In genomic region chr6:82989891-82990290, GRCh38 we compare ENCODE assay signal across 28 cellular contexts.
DNase-seq lines count a peak whose midpoint lies in the region; ATAC-seq and TF ChIP-seq lines count a peak whose summit lies in the region.
"Had no signal": no experiment of that assay in that cellular context is flagged by ENCODE, and none has a peak within 500 bp of the region (broad histone marks: within the 10 kb centered on the region; RNA-seq: fewer than 3 reads in every experiment).

No MANE protein-coding gene starts in this region.

- H3K36me3 ChIP-seq in mesenchymal stem cell (ENCODE audit: control insufficient read depth in 1 of 2, insufficient read depth in 2 of 2, low read depth in 1 of 2, low read length in 2 of 2) = no peaks in the 10 kb centered on the region
- H3K36me3 ChIP-seq: lower lobe of right lung, right lobe of liver, SJCRH30, upper lobe of left lung had no signal

- H2BK5ac ChIP-seq in mesenchymal stem cell (ENCODE audit: low read depth, low read length, poor library complexity, severe bottlenecking) = no peak overlapping the region

- TF ChIP-seq CTCF in GM13977 (IDR thresholded peaks at IDR 0.05; ENCODE audit: extremely low read depth, insufficient read depth, missing control alignments) = no peak

- H3K27ac ChIP-seq in mesenchymal stem cell (ENCODE audit: low read length, poor library complexity, severe bottlenecking) = peak overlapping the region; percentile 19
- H3K27ac ChIP-seq: lower lobe of right lung, right lobe of liver, SJCRH30, upper lobe of left lung had no signal

- H3K9ac ChIP-seq in mesenchymal stem cell (ENCODE audit: low read length) = no peak overlapping the region

- no peak overlapping the region for H3K14ac ChIP-seq in mesenchymal stem cell (ENCODE audit: low read length in 2 of 2)

- no peak overlapping the region for H3K4me3 Mint-ChIP-seq in activated T-cell treated with anti-CD3 and anti-CD28 coated beads, Interleukin-2, amount 50 U/mL, for 72 hours
- H3K4me3 Mint-ChIP-seq: activated CD4-positive, alpha-beta memory T cell treated with anti-CD3 and anti-CD28 coated beads, Interleukin-2, amount 10 ng/mL, durations not matched to agents 7 days and 5 days; activated naive CD8-positive, alpha-beta T cell treated with anti-CD3 and anti-CD28 coated beads for 36 hours; CD4-positive, CD25-positive, alpha-beta regulatory T cell; natural killer cell treated with Interleukin-12 subunit alpha and Interleukin-12 subunit beta and Interleukin-15 and Interleukin-18, amount 100 ng/mL, for 72 hours; stimulated activated effector memory CD8-positive, alpha-beta T cell treated with anti-CD3 and anti-CD28 coated beads, Interleukin-12 subunit alpha, Interleukin-12 subunit beta, amount 100 ng/mL, for 72 hours had no signal

- no peak overlapping the region for H3K4me3 ChIP-seq in mesenchymal stem cell (ENCODE audit: insufficient read depth in 1 of 2, low read depth in 1 of 2, low read length in 2 of 2)
- H3K4me3 ChIP-seq: lower lobe of right lung, mucosa of descending colon, right lobe of liver, SJCRH30, upper lobe of left lung had no signal

- peaks cover 3% of the 10 kb centered on the region for H3K4me1 ChIP-seq in mesenchymal stem cell (ENCODE audit: control insufficient read depth, insufficient read depth, low read depth, low read length)
- H3K4me1 ChIP-seq: lower lobe of right lung, right lobe of liver had no signal

- no peak overlapping the region for H2AFZ ChIP-seq in mesenchymal stem cell (ENCODE audit: low read depth, low read length)

- H3K79me1 ChIP-seq in mesenchymal stem cell (replicated peaks; ENCODE audit: low read length, poor library complexity, severe bottlenecking) = no peaks in the 10 kb centered on the region

- no peaks in the 10 kb centered on the region for H3K9me3 ChIP-seq in mesenchymal stem cell (ENCODE audit: control insufficient read depth, low read length)
- H3K9me3 ChIP-seq: lower lobe of right lung, mucosa of descending colon, right lobe of liver, upper lobe of left lung had no signal

- H3K4me2 ChIP-seq in mesenchymal stem cell (ENCODE audit: low read length, poor library complexity, severe bottlenecking) = no peak overlapping the region

- no peaks in the 10 kb centered on the region for H3K4me1 Mint-ChIP-seq in activated T-cell treated with anti-CD3 and anti-CD28 coated beads, Interleukin-2, amount 50 U/mL, for 72 hours (ENCODE audit: low read depth)
- H3K4me1 Mint-ChIP-seq: activated CD4-positive, alpha-beta memory T cell treated with anti-CD3 and anti-CD28 coated beads, Interleukin-2, amount 10 ng/mL, durations not matched to agents 7 days and 5 days; activated naive CD8-positive, alpha-beta T cell treated with anti-CD3 and anti-CD28 coated beads for 36 hours; stimulated activated effector memory CD8-positive, alpha-beta T cell treated with anti-CD3 and anti-CD28 coated beads, Interleukin-12 subunit alpha, Interleukin-12 subunit beta, amount 100 ng/mL, for 72 hours had no signal

- in situ Hi-C loops in GM13977 (cut with MboI; ENCODE audit: low pct_unique_long_range_greater_than_20kb, low sequenced_read_pairs, unreplicated experiment) (no loop called here), ACHN (cut with HindIII; ENCODE audit: low pct_ligation_motif_present, low pct_unique_long_range_greater_than_20kb, low sequenced_read_pairs) (no loop called here)

- DNase-seq in M059J (ENCODE audit: low read depth) (peak; percentile 31), dedifferentiated amniotic fluid mesenchymal stem cell (ENCODE audit: extremely low spot score) (peak; percentile 19), mesenchymal stem cell (no peak), GM13977 (ENCODE audit: low spot score) (no peak), ACHN (no peak)
- no peak for DNase-seq in activated T-cell treated with anti-CD3 and anti-CD28 coated beads, Interleukin-2, amount 50 U/mL, for 72 hours
- DNase-seq: activated CD4-positive, alpha-beta memory T cell treated with anti-CD3 and anti-CD28 coated beads, Interleukin-2, amount 10 ng/mL, durations not matched to agents 7 days and 5 days; activated CD8-positive, alpha-beta memory T cell treated with anti-CD3 and anti-CD28 coated beads, Interleukin-2, amount 50 U/mL, for 48 hours; activated naive CD8-positive, alpha-beta T cell treated with anti-CD3 and anti-CD28 coated beads for 36 hours; CD4-positive, CD25-positive, alpha-beta regulatory T cell; foreskin fibroblast; head of caudate nucleus; IMR-90; lower lobe of right lung; mucosa of descending colon; NCI-H1105; NCI-H2029 treated with DMSO at 0.1 percent for 48 hours; NCI-H2227 treated with DMSO at 0.1 percent for 48 hours; NCI-H526 treated with DMSO at 0.1 percent for 48 hours; right lobe of liver; SJCRH30; stimulated activated CD4-positive, alpha-beta T cell treated with anti-CD3 and anti-CD28 coated beads, Interleukin-4, amount 100 ng/mL, for 24 hours; upper lobe of left lung had no signal

- H3K27me3 ChIP-seq in mesenchymal stem cell (ENCODE audit: control insufficient read depth in 1 of 2, insufficient read depth in 1 of 2, low read length in 2 of 2) = no peaks in the 10 kb centered on the region
- H3K27me3 ChIP-seq: right lobe of liver, SJCRH30, upper lobe of left lung had no signal

- no peak overlapping the region for H2BK15ac ChIP-seq in mesenchymal stem cell (ENCODE audit: low read depth, poor library complexity, severe bottlenecking)

- H3K9me3 Mint-ChIP-seq in activated T-cell treated with anti-CD3 and anti-CD28 coated beads, Interleukin-2, amount 50 U/mL, for 72 hours = no peaks in the 10 kb centered on the region
- H3K9me3 Mint-ChIP-seq: activated CD4-positive, alpha-beta memory T cell treated with anti-CD3 and anti-CD28 coated beads, Interleukin-2, amount 10 ng/mL, durations not matched to agents 7 days and 5 days; activated naive CD8-positive, alpha-beta T cell treated with anti-CD3 and anti-CD28 coated beads for 36 hours; activated T-helper 2 cell treated with anti-CD3 and anti-CD28 coated beads, Interferon-gamma antibody, Interleukin-2, Interleukin-4, amounts not matched to agents 10 μg/mL and 5 μg/mL and 100 μg/mL, durations not matched to agents 14 hours and 24 hours and 36 hours; natural killer cell treated with Interleukin-12 subunit alpha and Interleukin-12 subunit beta and Interleukin-15 and Interleukin-18, amount 100 ng/mL, for 72 hours; stimulated activated effector memory CD8-positive, alpha-beta T cell treated with anti-CD3 and anti-CD28 coated beads, Interleukin-12 subunit alpha, Interleukin-12 subunit beta, amount 100 ng/mL, for 72 hours had no signal

- H3K18ac ChIP-seq in mesenchymal stem cell (ENCODE audit: low read depth in 1 of 2, low read length in 2 of 2) = no peak overlapping the region

- ATAC-seq in GM21529 (IDR thresholded peaks at IDR 0.05; ENCODE audit: unreplicated experiment) = no peak
- no peak for ATAC-seq in activated T-cell treated with anti-CD3 and anti-CD28 coated beads, Interleukin-2, amount 50 U/mL, for 72 hours (replicated peaks in 1 of 2)
- ATAC-seq: activated CD4-positive, CD25-positive, alpha-beta regulatory T cell treated with anti-CD3 and anti-CD28 coated beads, Interleukin-2, amount 50 U/mL, for 24 hours; lower lobe of right lung; mucosa of descending colon; natural killer cell treated with Interleukin-12 subunit alpha and Interleukin-12 subunit beta and Interleukin-15 and Interleukin-18, amount 100 ng/mL, for 72 hours; right lobe of liver; stimulated activated effector memory CD8-positive, alpha-beta T cell treated with anti-CD3 and anti-CD28 coated beads, Interleukin-12 subunit alpha, Interleukin-12 subunit beta, amount 100 ng/mL, for 72 hours had no signal

- no peak overlapping the region for H3K27ac Mint-ChIP-seq in activated T-cell treated with anti-CD3 and anti-CD28 coated beads, Interleukin-2, amount 50 U/mL, for 72 hours
- H3K27ac Mint-ChIP-seq: activated CD4-positive, alpha-beta memory T cell treated with anti-CD3 and anti-CD28 coated beads, Interleukin-2, amount 10 ng/mL, durations not matched to agents 7 days and 5 days; activated naive CD8-positive, alpha-beta T cell treated with anti-CD3 and anti-CD28 coated beads for 36 hours; activated T-helper 2 cell treated with anti-CD3 and anti-CD28 coated beads, Interferon-gamma antibody, Interleukin-2, Interleukin-4, amounts not matched to agents 10 μg/mL and 5 μg/mL and 100 μg/mL, durations not matched to agents 14 hours and 24 hours and 36 hours; CD4-positive, CD25-positive, alpha-beta regulatory T cell; natural killer cell treated with Interleukin-12 subunit alpha and Interleukin-12 subunit beta and Interleukin-15 and Interleukin-18, amount 100 ng/mL, for 72 hours; stimulated activated effector memory CD8-positive, alpha-beta T cell treated with anti-CD3 and anti-CD28 coated beads, Interleukin-12 subunit alpha, Interleukin-12 subunit beta, amount 100 ng/mL, for 72 hours had no signal

- no peak overlapping the region for H4K8ac ChIP-seq in mesenchymal stem cell (ENCODE audit: low read length)

- no peaks in the 10 kb centered on the region for H3K27me3 Mint-ChIP-seq in activated T-cell treated with anti-CD3 and anti-CD28 coated beads, Interleukin-2, amount 50 U/mL, for 72 hours (ENCODE audit: low read depth)
- H3K27me3 Mint-ChIP-seq: activated CD4-positive, alpha-beta memory T cell treated with anti-CD3 and anti-CD28 coated beads, Interleukin-2, amount 10 ng/mL, durations not matched to agents 7 days and 5 days; activated naive CD8-positive, alpha-beta T cell treated with anti-CD3 and anti-CD28 coated beads for 36 hours; CD4-positive, CD25-positive, alpha-beta regulatory T cell; natural killer cell treated with Interleukin-12 subunit alpha and Interleukin-12 subunit beta and Interleukin-15 and Interleukin-18, amount 100 ng/mL, for 72 hours had no signal

- H2AK5ac ChIP-seq in mesenchymal stem cell (ENCODE audit: low read length, severe bottlenecking) = no peak overlapping the region

- peaks cover 0 to 4% of the 10 kb centered on the region in 2 donors for H3K36me3 Mint-ChIP-seq in activated T-cell treated with anti-CD3 and anti-CD28 coated beads, Interleukin-2, amount 50 U/mL, for 72 hours (ENCODE audit: insufficient read depth in 2 of 2)
- H3K36me3 Mint-ChIP-seq: stimulated activated effector memory CD8-positive, alpha-beta T cell treated with anti-CD3 and anti-CD28 coated beads, Interleukin-12 subunit alpha, Interleukin-12 subunit beta, amount 100 ng/mL, for 72 hours had no signal

- H4K91ac ChIP-seq in mesenchymal stem cell (ENCODE audit: low read length) = no peak overlapping the region

- H3K23ac ChIP-seq in mesenchymal stem cell (ENCODE audit: low read length in 2 of 2) = no peak overlapping the region

- H2BK12ac ChIP-seq in mesenchymal stem cell (ENCODE audit: low read length in 2 of 2) = no peak overlapping the region

- no peak overlapping the region for H3K4ac ChIP-seq in mesenchymal stem cell (ENCODE audit: low read depth in 1 of 2, low read length in 2 of 2)

- no peak overlapping the region for H2BK120ac ChIP-seq in mesenchymal stem cell (ENCODE audit: low read depth, low read length)

Comparison
In these comparisons a context has a peak if more than half of its experiments do, and no peak if none do; other contexts are left out.
1. DNase-seq: peak in M059J (single experiment) and dedifferentiated amniotic fluid mesenchymal stem cell (single experiment); none in mesenchymal stem cell (single experiment), GM13977 (single experiment), activated T-cell treated with anti-CD3 and anti-CD28 coated beads, Interleukin-2, amount 50 U/mL, for 72 hours (0 of 2) and ACHN (single experiment).